8 cellular contexts compared by ENCODE assay signal in genomic region chr4:89298788-89299152, GRCh38. TPM values are rescaled to one million over a fixed set of nuclear protein-coding genes. Genes with fewer than 3 reads are reported as not detected.
DNase-seq lines count a peak whose midpoint lies in the region; ATAC-seq and TF ChIP-seq lines count a peak whose summit lies in the region.

No MANE protein-coding gene starts in this region.

- no peak overlapping the region for H4K5ac ChIP-seq in H9 (ENCODE audit: insufficient read length, low read depth, low read length)

- H3K4me1 ChIP-seq in Peyer's patch (peaks cover 0 to 57% (median 23%) of the 10 kb centered on the region in 4 donors), subcutaneous abdominal adipose tissue (ENCODE audit: control insufficient read depth in 5 of 5, insufficient read depth in 5 of 5, low read length in 5 of 5) (peaks cover 0 to 21% (median 7%) of the 10 kb centered on the region in 5 donors), H9 (ENCODE audit: insufficient read depth, low read length) (0 out of 2 replicates have a peak, but pooled peaks cover 2% of the 10 kb centered on the region)

- H3K14ac ChIP-seq in H9 (ENCODE audit: insufficient read depth, low read length) = no peak overlapping the region

- no peak overlapping the region for H3T11ph ChIP-seq in H9 (ENCODE audit: low read length)

- H2BK20ac ChIP-seq in H9 (ENCODE audit: low read depth, low read length, poor library complexity, severe bottlenecking) = no peak overlapping the region

- no peak overlapping the region for H3K18ac ChIP-seq in H9 (ENCODE audit: insufficient read length, low read depth, low read length)

- no CpG with 5 or more reads among the region's 2 CpGs for WGBS in H9 (ENCODE audit: extremely low coverage, insufficient read length, low lambda C conversion rate)

- no peak overlapping the region for H4K8ac ChIP-seq in H9 (replicated peaks; ENCODE audit: insufficient read length, low read depth, low read length)

- no peak overlapping the region for H2BK5ac ChIP-seq in H9 (ENCODE audit: insufficient read length, low read length)

- no peaks in the 10 kb centered on the region for H3K27me3 Mint-ChIP-seq in activated CD8-positive, alpha-beta memory T cell treated with anti-CD3 and anti-CD28 coated beads, Interleukin-2, amount 10 ng/mL, durations not matched to agents 7 days and 5 days
- H3K27me3 Mint-ChIP-seq in H9 (ENCODE audit: low read depth) = no peaks in the 10 kb centered on the region

- no peak overlapping the region for H3K4me2 ChIP-seq in H9 (ENCODE audit: insufficient read depth, insufficient read length, low read length)

- TF ChIP-seq POLR2A in Peyer's patch (IDR thresholded peaks at IDR 0.05) = no peak

- ATAC-seq in activated CD8-positive, alpha-beta memory T cell treated with anti-CD3 and anti-CD28 coated beads, Interleukin-2, amount 10 ng/mL, durations not matched to agents 7 days and 5 days = peak; percentile 18
- ATAC-seq in HG03469 (IDR thresholded peaks at IDR 0.05; ENCODE audit: unreplicated experiment) (no peak), GM21390 (IDR thresholded peaks at IDR 0.05; ENCODE audit: unreplicated experiment) (no peak)

- TF ChIP-seq CTCF in Peyer's patch (IDR thresholded peaks at IDR 0.05) (peak in 4 of 6 experiments; percentile 9 to 41 (median 32)), fibroblast of pulmonary artery (IDR thresholded peaks at IDR 0.05; ENCODE audit: low read length, missing control alignments) (no peak), H9 (conservative IDR thresholded peaks at IDR 0.05) (no peak)

- peak overlapping the region; percentile 64 to 92 (median 72) for H3K27ac ChIP-seq in Peyer's patch
- no peak overlapping the region for H3K27ac ChIP-seq in subcutaneous abdominal adipose tissue (ENCODE audit: low read depth, low read length)
- H3K27ac ChIP-seq in H9 (ENCODE audit: insufficient read length, low read depth, low read length) = no peak overlapping the region

- H3K9me3 ChIP-seq in Peyer's patch = no peaks in the 10 kb centered on the region
- no peaks in the 10 kb centered on the region for H3K9me3 ChIP-seq in subcutaneous abdominal adipose tissue (ENCODE audit: control insufficient read depth in 5 of 5, low read length in 5 of 5)
- no peaks in the 10 kb centered on the region for H3K9me3 ChIP-seq in H9 (ENCODE audit: control insufficient read depth, low read depth, low read length)

- H3K23ac ChIP-seq in H9 (ENCODE audit: insufficient read length, low read depth, low read length) = no peak overlapping the region

- H3K9ac ChIP-seq in subcutaneous abdominal adipose tissue (ENCODE audit: low read length in 5 of 5) (no peak overlapping the region), H9 (ENCODE audit: extremely low read depth, insufficient read length, low read length) (no peak overlapping the region)

- H3K56ac ChIP-seq in H9 (ENCODE audit: insufficient read length, low read depth, low read length) = no peak overlapping the region

- no peak overlapping the region for H2BK12ac ChIP-seq in H9 (ENCODE audit: insufficient read length, low read depth, low read length)

- H3K36me3 Mint-ChIP-seq in activated CD8-positive, alpha-beta memory T cell treated with anti-CD3 and anti-CD28 coated beads, Interleukin-2, amount 10 ng/mL, durations not matched to agents 7 days and 5 days = peaks cover 40% of the 10 kb centered on the region
- no peaks in the 10 kb centered on the region for H3K36me3 Mint-ChIP-seq in H9 (ENCODE audit: insufficient read depth in 1 of 3, low read depth in 3 of 3)

- no peak overlapping the region for H2AK5ac ChIP-seq in H9 (ENCODE audit: insufficient read length, low read length)

- CTCF ChIA-PET in activated CD8-positive, alpha-beta memory T cell treated with anti-CD3 and anti-CD28 coated beads, Interleukin-2, amount 10 ng/mL, durations not matched to agents 7 days and 5 days (lab: Charles Lee) = interaction anchor here (0.8 to 5.9 kb wide), 7 partner anchors 10 to 136 kb away, joined by 3 to 49 read pairs (median 5); no protein-coding TSS in a partner anchor

- H3K79me2 ChIP-seq in H9 (ENCODE audit: insufficient read depth, low read length) = no peaks in the 10 kb centered on the region

- H2BK120ac ChIP-seq in H9 (ENCODE audit: low read depth, low read length, poor library complexity, severe bottlenecking) = no peak overlapping the region

- peak overlapping the region; percentile 82 for H3K4me3 Mint-ChIP-seq in activated CD8-positive, alpha-beta memory T cell treated with anti-CD3 and anti-CD28 coated beads, Interleukin-2, amount 10 ng/mL, durations not matched to agents 7 days and 5 days
- H3K4me3 Mint-ChIP-seq in H9 = no peak overlapping the region

- H4K91ac ChIP-seq in H9 (ENCODE audit: insufficient read length, low read depth, low read length) = no peak overlapping the region

- no peaks in the 10 kb centered on the region for H4K20me1 ChIP-seq in H9 (ENCODE audit: control insufficient read depth, insufficient read depth, insufficient read length)

- DNase-seq in activated CD8-positive, alpha-beta memory T cell treated with anti-CD3 and anti-CD28 coated beads, Interleukin-2, amount 10 ng/mL, durations not matched to agents 7 days and 5 days = peak; percentile 60
- no peak for DNase-seq in activated CD8-positive, alpha-beta memory T cell treated with anti-CD3 and anti-CD28 coated beads, Interleukin-2, amount 50 U/mL, for 48 hours
- DNase-seq in Peyer's patch (no peak), fibroblast of pulmonary artery (ENCODE audit: low read depth) (peak; percentile 41), H9 (no peak)

- H3K9me3 Mint-ChIP-seq in activated CD8-positive, alpha-beta memory T cell treated with anti-CD3 and anti-CD28 coated beads, Interleukin-2, amount 10 ng/mL, durations not matched to agents 7 days and 5 days (ENCODE audit: low read depth) = no peaks in the 10 kb centered on the region
- H3K9me3 Mint-ChIP-seq in H9 = no peaks in the 10 kb centered on the region

- no peaks in the 10 kb centered on the region for H3K23me2 ChIP-seq in H9 (ENCODE audit: insufficient read length, low read depth, low read length, poor library complexity, severe bottlenecking)

- H3K4ac ChIP-seq in H9 (ENCODE audit: low read depth, low read length) = no peak overlapping the region

- H3K36me3 ChIP-seq in Peyer's patch = no peaks in the 10 kb centered on the region
- H3K36me3 ChIP-seq in subcutaneous abdominal adipose tissue (ENCODE audit: control insufficient read depth in 5 of 5, insufficient read depth in 5 of 5, low read length in 5 of 5) = no peaks in the 10 kb centered on the region

- H3K4me1 Mint-ChIP-seq in activated CD8-positive, alpha-beta memory T cell treated with anti-CD3 and anti-CD28 coated beads, Interleukin-2, amount 10 ng/mL, durations not matched to agents 7 days and 5 days = peaks cover 76% of the 10 kb centered on the region
- peaks cover 3 to 5% of the 10 kb centered on the region in 2 experiments for H3K4me1 Mint-ChIP-seq in H9

- peak overlapping the region; percentile 99 for H3K27ac Mint-ChIP-seq in activated CD8-positive, alpha-beta memory T cell treated with anti-CD3 and anti-CD28 coated beads, Interleukin-2, amount 10 ng/mL, durations not matched to agents 7 days and 5 days
- H3K27ac Mint-ChIP-seq in H9 = peak overlapping the region in 1 of 3 experiments; percentile 63; a peak in 1 of 7 replicates

- no peaks in the 10 kb centered on the region for H3K79me1 ChIP-seq in H9 (ENCODE audit: insufficient read depth, low read depth, low read length, poor library complexity, severe bottlenecking)

- no peak overlapping the region for H2AFZ ChIP-seq in H9 (ENCODE audit: low read length)

- peak overlapping the region; percentile 10 to 50 (median 29) for H3K4me3 ChIP-seq in Peyer's patch
- peak overlapping the region; percentile 31 for H3K4me3 ChIP-seq in fibroblast of pulmonary artery (replicated peaks; ENCODE audit: low read depth, low read length)
- H3K4me3 ChIP-seq in subcutaneous abdominal adipose tissue (ENCODE audit: low read depth in 1 of 5, low read length in 5 of 5) = peak overlapping the region in 4 of 5 donors; percentile 6 to 53 (median 31)

- no peak overlapping the region for H2BK15ac ChIP-seq in H9 (ENCODE audit: low read depth, low read length)

- H3K27me3 ChIP-seq in Peyer's patch (no peaks in the 10 kb centered on the region), subcutaneous abdominal adipose tissue (ENCODE audit: control insufficient read depth in 5 of 5, insufficient read depth in 4 of 5, low read length in 5 of 5) (peaks cover 0 to 2% (median 0%) of the 10 kb centered on the region in 5 donors), H9 (ENCODE audit: insufficient read depth, low read length) (no peaks in the 10 kb centered on the region)

RNA-seq across cellular contexts. Expression of gene GPRIN3, which starts 8.8 kb away (rescaled TPM):
- 10 to 100 TPM; 66.9 to 67.5 TPM for total RNA-seq in activated CD8-positive, alpha-beta memory T cell treated with anti-CD3 and anti-CD28 coated beads, Interleukin-2, amount 10 ng/mL, durations not matched to agents 7 days and 5 days
- total RNA-seq in Peyer's patch = 10 to 100 TPM; 13.1 to 26.8 (median 17.8) TPM
- total RNA-seq in H9 (2021) = 0.48 and 0.53 TPM in 2 replicates

Comparison
In these comparisons a context has a peak if more than half of its experiments do, and no peak if none do; other contexts are left out.
1. DNase-seq: peak in activated CD8-positive, alpha-beta memory T cell treated with anti-CD3 and anti-CD28 coated beads, Interleukin-2, amount 10 ng/mL, durations not matched to agents 7 days and 5 days (single experiment) and fibroblast of pulmonary artery (single experiment); none in activated CD8-positive, alpha-beta memory T cell treated with anti-CD3 and anti-CD28 coated beads, Interleukin-2, amount 50 U/mL, for 48 hours (single experiment), Peyer's patch (0 of 3) and H9 (single experiment).
2. H3K27ac ChIP-seq: peak in Peyer's patch (4 of 4); none in subcutaneous abdominal adipose tissue (single experiment) and H9 (single experiment).
3. CTCF ChIP-seq: peak in Peyer's patch (4 of 6); none in fibroblast of pulmonary artery (single experiment) and H9 (single experiment).
4. Peak in every context shown above with its lines, with median percentiles within 50 percentile points of each other: H3K4me3 ChIP-seq.